ENCODE assay signal across 1 cellular context in the genomic region with DNA sequence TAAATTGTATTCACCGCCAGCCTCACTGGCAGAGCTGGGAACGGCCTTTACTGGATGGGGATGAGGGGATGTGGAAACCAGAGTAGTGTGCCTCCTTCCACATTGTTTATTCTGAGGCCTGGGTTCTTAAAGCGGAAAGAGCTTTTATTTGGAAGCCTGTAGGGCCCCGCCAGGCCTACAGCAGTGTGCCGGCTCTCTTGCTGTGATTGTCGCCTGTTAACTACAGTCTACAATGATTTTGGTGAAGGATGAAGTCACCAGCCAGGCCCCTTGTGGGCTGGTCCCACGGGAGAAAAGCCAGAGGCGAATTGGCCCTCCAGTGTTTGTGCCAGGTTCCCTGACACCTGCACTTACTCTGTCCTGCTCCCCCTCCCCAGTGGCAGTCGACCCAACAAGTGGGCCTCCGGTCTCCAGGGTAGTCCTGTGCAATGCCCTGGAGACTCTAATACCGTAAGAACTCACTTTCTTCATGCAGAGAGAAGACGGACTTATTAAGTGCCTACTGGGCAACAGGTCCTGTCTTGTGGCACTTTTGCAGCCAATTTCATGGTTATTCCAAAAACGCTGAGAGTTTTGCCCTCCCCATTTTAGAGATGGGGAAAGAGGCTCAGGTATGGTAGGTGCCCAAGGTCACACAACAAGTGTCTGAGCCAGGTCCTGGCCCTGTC.
TF ChIP-seq lines count a peak whose summit lies in the region.

No MANE protein-coding gene starts in this region.

TF ChIP-seq in GM23338, 12 proteins besides CTCF, POLR2A, EP300 and RAD21:
- TF ChIP-seq ZNF462 (CRISPR knock-in tag; IDR thresholded peaks at IDR 0.05) (no peak), ZNF114 (CRISPR knock-in tag; IDR thresholded peaks at IDR 0.05) (no peak), ZNF331 (CRISPR knock-in tag; IDR thresholded peaks at IDR 0.05; ENCODE audit: low read depth) (no peak), STAT1 (IDR thresholded peaks at IDR 0.05; ENCODE audit: unreplicated experiment) (no peak), NANOG (IDR thresholded peaks at IDR 0.05; ENCODE audit: borderline replicate concordance) (no peak), CREB1 (CRISPR knock-in tag; IDR thresholded peaks at IDR 0.05; ENCODE audit: low read depth) (no peak), JUNB (IDR thresholded peaks at IDR 0.05; ENCODE audit: unreplicated experiment) (no peak), EZH2 (IDR thresholded peaks at IDR 0.05; ENCODE audit: low read depth, unreplicated experiment) (no peak), POLR2AphosphoS5 (IDR thresholded peaks at IDR 0.05; ENCODE audit: low read depth) (no peak), EZH2phosphoT487 (IDR thresholded peaks at IDR 0.05; ENCODE audit: unreplicated experiment) (no peak)
- TF ChIP-seq, protein P1, sequence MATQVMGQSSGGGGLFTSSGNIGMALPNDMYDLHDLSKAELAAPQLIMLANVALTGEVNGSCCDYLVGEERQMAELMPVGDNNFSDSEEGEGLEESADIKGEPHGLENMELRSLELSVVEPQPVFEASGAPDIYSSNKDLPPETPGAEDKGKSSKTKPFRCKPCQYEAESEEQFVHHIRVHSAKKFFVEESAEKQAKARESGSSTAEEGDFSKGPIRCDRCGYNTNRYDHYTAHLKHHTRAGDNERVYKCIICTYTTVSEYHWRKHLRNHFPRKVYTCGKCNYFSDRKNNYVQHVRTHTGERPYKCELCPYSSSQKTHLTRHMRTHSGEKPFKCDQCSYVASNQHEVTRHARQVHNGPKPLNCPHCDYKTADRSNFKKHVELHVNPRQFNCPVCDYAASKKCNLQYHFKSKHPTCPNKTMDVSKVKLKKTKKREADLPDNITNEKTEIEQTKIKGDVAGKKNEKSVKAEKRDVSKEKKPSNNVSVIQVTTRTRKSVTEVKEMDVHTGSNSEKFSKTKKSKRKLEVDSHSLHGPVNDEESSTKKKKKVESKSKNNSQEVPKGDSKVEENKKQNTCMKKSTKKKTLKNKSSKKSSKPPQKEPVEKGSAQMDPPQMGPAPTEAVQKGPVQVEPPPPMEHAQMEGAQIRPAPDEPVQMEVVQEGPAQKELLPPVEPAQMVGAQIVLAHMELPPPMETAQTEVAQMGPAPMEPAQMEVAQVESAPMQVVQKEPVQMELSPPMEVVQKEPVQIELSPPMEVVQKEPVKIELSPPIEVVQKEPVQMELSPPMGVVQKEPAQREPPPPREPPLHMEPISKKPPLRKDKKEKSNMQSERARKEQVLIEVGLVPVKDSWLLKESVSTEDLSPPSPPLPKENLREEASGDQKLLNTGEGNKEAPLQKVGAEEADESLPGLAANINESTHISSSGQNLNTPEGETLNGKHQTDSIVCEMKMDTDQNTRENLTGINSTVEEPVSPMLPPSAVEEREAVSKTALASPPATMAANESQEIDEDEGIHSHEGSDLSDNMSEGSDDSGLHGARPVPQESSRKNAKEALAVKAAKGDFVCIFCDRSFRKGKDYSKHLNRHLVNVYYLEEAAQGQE (IDR thresholded peaks at IDR 0.05; ENCODE audit: unreplicated experiment), result no peak
- TF ChIP-seq, protein P2, sequence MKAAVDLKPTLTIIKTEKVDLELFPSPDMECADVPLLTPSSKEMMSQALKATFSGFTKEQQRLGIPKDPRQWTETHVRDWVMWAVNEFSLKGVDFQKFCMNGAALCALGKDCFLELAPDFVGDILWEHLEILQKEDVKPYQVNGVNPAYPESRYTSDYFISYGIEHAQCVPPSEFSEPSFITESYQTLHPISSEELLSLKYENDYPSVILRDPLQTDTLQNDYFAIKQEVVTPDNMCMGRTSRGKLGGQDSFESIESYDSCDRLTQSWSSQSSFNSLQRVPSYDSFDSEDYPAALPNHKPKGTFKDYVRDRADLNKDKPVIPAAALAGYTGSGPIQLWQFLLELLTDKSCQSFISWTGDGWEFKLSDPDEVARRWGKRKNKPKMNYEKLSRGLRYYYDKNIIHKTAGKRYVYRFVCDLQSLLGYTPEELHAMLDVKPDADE (IDR thresholded peaks at IDR 0.05), result no peak
